In the genomic region with DNA sequence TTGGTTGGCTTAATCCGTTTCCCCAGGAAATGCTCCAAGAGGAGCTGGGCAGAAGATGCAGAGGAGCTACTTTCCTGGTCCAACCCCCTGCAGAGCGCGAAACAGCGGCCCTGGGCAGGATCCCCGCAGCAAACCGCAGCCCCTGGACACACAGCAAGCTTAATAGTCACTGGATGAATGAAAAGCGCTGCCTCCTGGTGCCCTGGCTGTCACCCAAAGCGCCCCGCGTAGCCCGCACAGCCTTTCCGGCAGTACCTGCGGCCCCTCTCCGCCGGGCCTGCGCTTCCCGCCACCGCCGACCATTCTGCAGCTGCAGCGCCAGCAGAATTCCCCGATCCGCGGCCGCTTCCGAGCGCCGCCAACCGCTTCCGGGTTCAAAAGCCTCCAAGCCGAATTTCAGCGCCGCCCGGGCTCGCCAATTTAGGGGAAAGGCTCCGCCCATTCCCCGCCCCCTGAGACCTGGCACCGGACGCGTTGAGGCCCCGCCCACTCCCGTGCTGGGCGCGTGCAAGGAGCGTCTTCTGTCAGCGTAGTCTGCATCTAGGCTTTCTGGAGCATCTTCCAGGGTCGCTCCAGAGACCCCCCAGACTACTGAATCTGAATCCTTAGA, we compare ENCODE assay signal across 8 cellular contexts. TPM values are rescaled to one million over a fixed set of nuclear protein-coding genes. Genes with fewer than 3 reads are reported as not detected.
DNase-seq lines count a peak whose midpoint lies in the region; ATAC-seq and TF ChIP-seq lines count a peak whose summit lies in the region.

A gene (minus strand): TSS at position 370 of the 610 bp plus-strand sequence. CDS start 67 bp downstream, at position 303.

- TF ChIP-seq CTCF in Panc1 (IDR thresholded peaks at IDR 0.05) = no peak

- H3K4me3 ChIP-seq in Panc1 (ENCODE audit: low read depth in 2 of 2, low read length in 2 of 2) = peak within 1 kb of the TSS; percentile 87 to 92
- peak within 1 kb of the TSS; percentile 69 to 94 for H3K4me3 ChIP-seq in muscle layer of duodenum (ENCODE audit: low read depth in 1 of 2, low read length in 2 of 2)

- H3K9me3 Mint-ChIP-seq in activated T-cell treated with anti-CD3 and anti-CD28 coated beads, Interleukin-2, amount 50 U/mL, for 72 hours = no peaks in the 10 kb centered on the region

- H3K4me1 Mint-ChIP-seq in activated T-cell treated with anti-CD3 and anti-CD28 coated beads, Interleukin-2, amount 50 U/mL, for 72 hours (ENCODE audit: low read depth) = peaks cover 31% of the 10 kb centered on the region

- peak within 1 kb of the TSS; percentile 69 for H3K27ac Mint-ChIP-seq in activated T-cell treated with anti-CD3 and anti-CD28 coated beads, Interleukin-2, amount 50 U/mL, for 72 hours

- H3K27ac ChIP-seq in Panc1 (ENCODE audit: low read length) (peak within 1 kb of the TSS; percentile 84), muscle layer of duodenum (ENCODE audit: low read length) (peak within 1 kb of the TSS; percentile 58)

- DNase-seq in DMS53 treated with DMSO at 0.1 percent for 48 hours (lab: John Stamatoyannopoulos, UW; ENCODE audit: unreplicated experiment) (peak; percentile 79), KG1 (lab: John Stamatoyannopoulos, UW) (peak; percentile 22), Panc1 (ENCODE audit: low read depth, low spot score) (peak; percentile 48)
- DNase-seq in activated T-cell treated with anti-CD3 and anti-CD28 coated beads, Interleukin-2, amount 50 U/mL, for 72 hours = peak; percentile 94 to 95
- peak; percentile 84 to 88 for DNase-seq in stimulated activated CD8-positive, alpha-beta memory T cell treated with anti-CD3 and anti-CD28 coated beads, Interleukin-7, amount 100 ng/mL, for 48 hours (ENCODE audit: extremely low read depth in 1 of 2, low read depth in 1 of 2)

- peaks cover 7% of the 10 kb centered on the region for H3K27me3 Mint-ChIP-seq in activated T-cell treated with anti-CD3 and anti-CD28 coated beads, Interleukin-2, amount 50 U/mL, for 72 hours (ENCODE audit: low read depth)

- H3K4me3 Mint-ChIP-seq in activated T-cell treated with anti-CD3 and anti-CD28 coated beads, Interleukin-2, amount 50 U/mL, for 72 hours = peak within 1 kb of the TSS; percentile 89 to 97

- no TSS peak for BruUV-seq in Panc1 (replicated peaks; lab: Mats Ljungman, UMichigan)

- H3K36me3 Mint-ChIP-seq in activated T-cell treated with anti-CD3 and anti-CD28 coated beads, Interleukin-2, amount 50 U/mL, for 72 hours (ENCODE audit: insufficient read depth in 2 of 2) = no peaks in the 10 kb centered on the region

- H3K4me1 ChIP-seq in Panc1 (ENCODE audit: control insufficient read depth, insufficient read depth, low read length) (peaks cover 6% of the 10 kb centered on the region), muscle layer of duodenum (ENCODE audit: control insufficient read depth in 1 of 2, insufficient read depth in 2 of 2, low read length in 2 of 2) (peaks cover 11 to 13% of the 10 kb centered on the region in 2 donors)

- in situ Hi-C loops in Panc1 (cut with HindIII; ENCODE audit: low pct_unique_long_range_greater_than_20kb, low sequenced_read_pairs) = no loop called here

- H3K27me3 ChIP-seq in Panc1 (ENCODE audit: control insufficient read depth, insufficient read depth, low read length) = no peaks in the 10 kb centered on the region
- H3K27me3 ChIP-seq in muscle layer of duodenum (ENCODE audit: low read depth, low read length) = no peaks in the 10 kb centered on the region

- H3K9me3 ChIP-seq in Panc1 (ENCODE audit: control insufficient read depth, insufficient read depth, low read depth, low read length) (no peaks in the 10 kb centered on the region), muscle layer of duodenum (ENCODE audit: control insufficient read depth in 1 of 2, low read length in 2 of 2) (no peaks in the 10 kb centered on the region)

- ATAC-seq in GM21723 (IDR thresholded peaks at IDR 0.05; ENCODE audit: unreplicated experiment) (peak; percentile 95), Panc1 (peak; percentile 97), esophagus mucosa (peak; percentile 97)
- ATAC-seq in activated T-cell treated with anti-CD3 and anti-CD28 coated beads, Interleukin-2, amount 50 U/mL, for 72 hours (replicated peaks in 1 of 2) = peak; percentile 93 to 95

- CTCF ChIA-PET in Panc1 (lab: Charles Lee) = no interaction called here

- POLR2A ChIA-PET in Panc1 (lab: Charles Lee) = no interaction called here

- H3K36me3 ChIP-seq in Panc1 (ENCODE audit: control insufficient read depth, insufficient read depth, low read length) = peaks cover 1% of the 10 kb centered on the region; the same call in 1 of the 2 replicates
- H3K36me3 ChIP-seq in muscle layer of duodenum (ENCODE audit: control insufficient read depth in 1 of 2, insufficient read depth in 2 of 2, low read length in 2 of 2) = no peaks in the 10 kb centered on the region

- intact Hi-C loops in Panc1 (cut with micrococcal nuclease; ENCODE audit: unreplicated experiment) = no loop called here

RNA-seq across cellular contexts. Expression of the gene that starts here (rescaled TPM):
- total RNA-seq in Panc1 (2021; ENCODE audit: unreplicated experiment) (21.4 TPM), esophagus mucosa (12.4 TPM)
- 7.5 TPM for polyA plus RNA-seq in Panc1 (2012; ENCODE audit: insufficient read length)
- total RNA-seq in activated T-cell treated with anti-CD3 and anti-CD28 coated beads, Interleukin-2, amount 50 U/mL, for 72 hours = 10 to 100 TPM; 32.7 to 34.0 TPM

Comparison
In these comparisons a context has a peak if more than half of its experiments do, and no peak if none do; other contexts are left out.
1. Peak in every context shown above with its lines: DNase-seq, ATAC-seq, H3K4me3 ChIP-seq and H3K27ac ChIP-seq.
2. DNase-seq: peak in every context shown above with its lines; median percentile 94 in activated T-cell treated with anti-CD3 and anti-CD28 coated beads, Interleukin-2, amount 50 U/mL, for 72 hours; 86 in stimulated activated CD8-positive, alpha-beta memory T cell treated with anti-CD3 and anti-CD28 coated beads, Interleukin-7, amount 100 ng/mL, for 48 hours; 79 in DMS53 treated with DMSO at 0.1 percent for 48 hours; 48 in Panc1; 22 in KG1.